In genomic region chr19:11089254-11090013, GRCh38 we compare ENCODE assay signal across 8 cellular contexts. TPM values are rescaled to one million over a fixed set of nuclear protein-coding genes. Genes with fewer than 3 reads are reported as not detected.
DNase-seq lines count a peak whose midpoint lies in the region; ATAC-seq and TF ChIP-seq lines count a peak whose summit lies in the region.

LDLR (plus strand) TSS chr19:11089463; CDS start chr19:11089549, 86 bp downstream.

- H3K27ac ChIP-seq in testis, result peak within 1 kb of the TSS; percentile 80 to 94

- peaks cover 23% of the 10 kb centered on the region for H3K36me3 Mint-ChIP-seq in activated naive CD8-positive, alpha-beta T cell treated with anti-CD3 and anti-CD28 coated beads, Interleukin-2, amount 10 ng/mL, durations not matched to agents 7 days and 5 days

- no peaks in the 10 kb centered on the region for H3K9me3 Mint-ChIP-seq in activated naive CD8-positive, alpha-beta T cell treated with anti-CD3 and anti-CD28 coated beads, Interleukin-2, amount 10 ng/mL, durations not matched to agents 7 days and 5 days

- POLR2A ChIA-PET in activated naive CD8-positive, alpha-beta T cell treated with anti-CD3 and anti-CD28 coated beads, Interleukin-2, amount 10 ng/mL, durations not matched to agents 7 days and 5 days (lab: Charles Lee), result interaction anchor here (0.8 to 2.7 kb wide), 15 partner anchors 11 to 387 kb away, joined by 3 to 14 read pairs (median 3); partner anchors contain the start of genes SMARCA4 and SPC24

- intact Hi-C loops in head of caudate nucleus (cut with DNase I), result no loop called here
- intact Hi-C loops in testis (cut with DNase I; ENCODE audit: low total_unique reads), result no loop called here

- WGBS in testis, 2 donors, result 0 to 1% methylated on average over 13 to 43 of the region's 43 CpGs

- peak within 1 kb of the TSS; percentile 99 for H3K27ac Mint-ChIP-seq in activated naive CD8-positive, alpha-beta T cell treated with anti-CD3 and anti-CD28 coated beads, Interleukin-2, amount 10 ng/mL, durations not matched to agents 7 days and 5 days

- TF ChIP-seq CTCF in omental fat pad (IDR thresholded peaks at IDR 0.05) (no peak), testis (IDR thresholded peaks at IDR 0.05) (no peak)

- peaks cover 40% of the 10 kb centered on the region for H3K4me1 ChIP-seq in testis

- peak within 1 kb of the TSS; percentile 64 to 67 for H3K4me3 ChIP-seq in testis

- peak within 1 kb of the TSS; percentile 94 for H3K4me3 Mint-ChIP-seq in activated naive CD8-positive, alpha-beta T cell treated with anti-CD3 and anti-CD28 coated beads, Interleukin-2, amount 10 ng/mL, durations not matched to agents 7 days and 5 days

- no peaks in the 10 kb centered on the region for H3K27me3 Mint-ChIP-seq in activated naive CD8-positive, alpha-beta T cell treated with anti-CD3 and anti-CD28 coated beads, Interleukin-2, amount 10 ng/mL, durations not matched to agents 7 days and 5 days

- H3K4me1 Mint-ChIP-seq in activated naive CD8-positive, alpha-beta T cell treated with anti-CD3 and anti-CD28 coated beads, Interleukin-2, amount 10 ng/mL, durations not matched to agents 7 days and 5 days, result peaks cover 29% of the 10 kb centered on the region

- TF ChIP-seq POLR2A in GM18505 (IDR thresholded peaks at IDR 0.05; ENCODE audit: borderline replicate concordance, extremely low read depth, insufficient read depth, insufficient read length) (peak; percentile 97), testis (IDR thresholded peaks at IDR 0.05) (no peak)

- H3K27me3 ChIP-seq in testis, result no peaks in the 10 kb centered on the region

- DNase-seq in NCI-H1417 (lab: John Stamatoyannopoulos, UW), result peak; percentile 66 to 89 (median 75)
- DNase-seq in T follicular helper cell (ENCODE audit: low read depth), result peak; percentile 71
- DNase-seq in activated naive CD8-positive, alpha-beta T cell treated with anti-CD3 and anti-CD28 coated beads, Interleukin-2, amount 10 ng/mL, durations not matched to agents 7 days and 5 days, result peak; percentile 80
- DNase-seq in head of caudate nucleus, result peak in 39 of 42 donors; percentile 15 to 79 (median 47)
- DNase-seq in omental fat pad (ENCODE audit: low spot score), result peak; percentile 67
- DNase-seq in testis, result peak; percentile 79

- no peaks in the 10 kb centered on the region for H3K9me3 ChIP-seq in testis

- ATAC-seq in GM18505 (IDR thresholded peaks at IDR 0.05; ENCODE audit: unreplicated experiment), result no peak
- peak; percentile 43 for ATAC-seq in activated naive CD8-positive, alpha-beta T cell treated with anti-CD3 and anti-CD28 coated beads, Interleukin-2, amount 10 ng/mL, durations not matched to agents 7 days and 5 days (ENCODE audit: low read depth)
- peak; percentile 46 for ATAC-seq in omental fat pad (ENCODE audit: low FRiP score)
- no peak for ATAC-seq in HG03457 (IDR thresholded peaks at IDR 0.05; ENCODE audit: unreplicated experiment)

- no peaks in the 10 kb centered on the region for H3K36me3 ChIP-seq in testis (ENCODE audit: low read depth, missing control alignments)

RNA-seq across cellular contexts. Expression of gene LDLR, which starts in this region (rescaled TPM):
- 10 to 100 TPM; 83.8 to 84.8 TPM for total RNA-seq in activated naive CD8-positive, alpha-beta T cell treated with anti-CD3 and anti-CD28 coated beads, Interleukin-2, amount 10 ng/mL, durations not matched to agents 7 days and 5 days
- 100 to 1,000 TPM in 2 of 4 donors, 10 to 100 TPM in 2; 21.2 to 397 (median 114) TPM for total RNA-seq in omental fat pad
- total RNA-seq in testis, result 10 to 100 TPM; 12.5 to 19.0 TPM
- polyA plus RNA-seq in testis (ENCODE audit: insufficient read depth, low read depth, low replicate concordance), result 20.1 TPM

Comparison
In these comparisons a context has a peak if more than half of its experiments do, and no peak if none do; other contexts are left out.
1. ATAC-seq: peak in activated naive CD8-positive, alpha-beta T cell treated with anti-CD3 and anti-CD28 coated beads, Interleukin-2, amount 10 ng/mL, durations not matched to agents 7 days and 5 days (single experiment) and omental fat pad (single experiment); none in GM18505 (single experiment) and HG03457 (single experiment).
2. Peak in every context shown above with its lines, with median percentiles within 50 percentile points of each other: DNase-seq.